Comparison of ENCODE assay signal across 1 cellular context in the genomic region with DNA sequence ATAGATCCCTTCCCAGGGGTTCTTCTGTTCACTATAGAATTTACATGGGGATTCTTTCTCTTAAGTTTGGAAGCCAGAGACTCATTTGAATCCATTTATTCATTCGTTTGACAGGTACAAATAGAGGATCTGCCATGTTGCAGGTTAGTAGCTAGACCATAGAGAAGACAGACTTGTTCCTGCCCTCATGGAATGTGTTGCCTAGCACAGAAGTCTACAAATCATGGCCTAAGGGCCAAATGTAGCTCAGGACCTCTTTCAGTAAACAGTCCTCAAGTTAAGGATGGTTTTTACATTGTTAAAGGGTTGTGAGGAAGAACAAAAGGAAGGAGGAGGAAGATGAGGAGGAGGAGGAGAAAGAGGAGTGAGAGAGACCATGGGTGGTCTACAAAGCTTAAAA.
TF ChIP-seq lines count a peak whose summit lies in the region.

No MANE protein-coding gene starts in this region.

TF ChIP-seq in IMR-90, 13 proteins besides CTCF, POLR2A, EP300 and RAD21:
- no peak for TF ChIP-seq MAFK (IDR thresholded peaks at IDR 0.05; ENCODE audit: low read depth, low read length)
- TF ChIP-seq NFE2L2 (IDR thresholded peaks at IDR 0.05; ENCODE audit: low read depth, low read length), result no peak
- no peak for TF ChIP-seq ELK1 (IDR thresholded peaks at IDR 0.05; ENCODE audit: borderline replicate concordance, low read depth, low read length)
- TF ChIP-seq SMC3 (IDR thresholded peaks at IDR 0.05; ENCODE audit: low read depth, low read length), result no peak
- TF ChIP-seq BHLHE40 (IDR thresholded peaks at IDR 0.05; ENCODE audit: low read depth, low read length), result no peak
